9 cellular contexts compared by ENCODE assay signal in genomic region chr6:137872071-137872470, GRCh38. TPM values are rescaled to one million over a fixed set of nuclear protein-coding genes. Genes with fewer than 3 reads are reported as not detected.
DNase-seq lines count a peak whose midpoint lies in the region; ATAC-seq and TF ChIP-seq lines count a peak whose summit lies in the region.
"Had no signal": no experiment of that assay in that cellular context is flagged by ENCODE, and none has a peak within 500 bp of the region (broad histone marks: within the 10 kb centered on the region; RNA-seq: fewer than 3 reads in every experiment).

No MANE protein-coding gene starts in this region.

- no peaks in the 10 kb centered on the region for H3K27me3 Mint-ChIP-seq in T-cell

- peak overlapping the region; percentile 95 to 98 for H3K27ac Mint-ChIP-seq in T-cell
- peak overlapping the region; percentile 93 for H3K27ac Mint-ChIP-seq in stimulated activated effector memory CD8-positive, alpha-beta T cell treated with anti-CD3 and anti-CD28 coated beads, Interleukin-12 subunit alpha, Interleukin-12 subunit beta, amount 100 ng/mL, for 72 hours

- CTCF ChIA-PET in T-cell (lab: Charles Lee) (interaction anchor here (0.6 to 7.9 kb wide), 10 partner anchors 56 to 168 kb away, joined by 3 to 52 read pairs (median 5); no protein-coding TSS in a partner anchor), GM10248 (lab: Yijun Ruan, JAX) (interaction anchor here (0.9 to 9.4 kb wide), 14 partner anchors 7 to 173 kb away, joined by 3 to 138 read pairs (median 7); no protein-coding TSS in a partner anchor)

- TF ChIP-seq CTCF in GM12865 (IDR thresholded peaks at IDR 0.05; ENCODE audit: insufficient read depth, low read depth, low read length, missing control alignments) (no peak), GM10248 (IDR thresholded peaks at IDR 0.05; ENCODE audit: control extremely low read depth, extremely low read depth, low read depth, missing control alignments) (no peak)

- H3K36me3 Mint-ChIP-seq in T-cell, result peaks cover 78% of the 10 kb centered on the region
- peaks cover 100% of the 10 kb centered on the region for H3K36me3 Mint-ChIP-seq in stimulated activated effector memory CD8-positive, alpha-beta T cell treated with anti-CD3 and anti-CD28 coated beads, Interleukin-12 subunit alpha, Interleukin-12 subunit beta, amount 100 ng/mL, for 72 hours

- peak overlapping the region; percentile 81 for H3K4me3 ChIP-seq in GM12865 (ENCODE audit: low read depth, low read length)
- H3K4me3 ChIP-seq: SK-N-MC had no signal

- no peaks in the 10 kb centered on the region for H3K9me3 Mint-ChIP-seq in T-cell
- H3K9me3 Mint-ChIP-seq in stimulated activated effector memory CD8-positive, alpha-beta T cell treated with anti-CD3 and anti-CD28 coated beads, Interleukin-12 subunit alpha, Interleukin-12 subunit beta, amount 100 ng/mL, for 72 hours, result no peaks in the 10 kb centered on the region

- no peak for ATAC-seq in T-cell (replicated peaks in 1 of 4)
- no peak for ATAC-seq in stimulated activated effector memory CD8-positive, alpha-beta T cell treated with anti-CD3 and anti-CD28 coated beads, Interleukin-12 subunit alpha, Interleukin-12 subunit beta, amount 100 ng/mL, for 72 hours
- no peak for ATAC-seq in left lobe of liver
- no peak for ATAC-seq in GM21360 (IDR thresholded peaks at IDR 0.05; ENCODE audit: unreplicated experiment)

- POLR2A ChIA-PET in T-cell (lab: Charles Lee), result interaction anchor here (0.5 to 9.2 kb wide), 20 partner anchors 9 to 640 kb away, joined by 3 to 204 read pairs (median 8); no protein-coding TSS in a partner anchor
- POLR2A ChIA-PET in GM10248 (lab: Yijun Ruan, JAX), result interaction anchor here (2.2 to 3.2 kb wide), 2 partner anchors 9 to 73 kb away, joined by 10 to 14 read pairs; no protein-coding TSS in a partner anchor

- H3K4me3 Mint-ChIP-seq in T-cell, result peak overlapping the region; percentile 92 to 98 (median 96)
- H3K4me3 Mint-ChIP-seq in stimulated activated effector memory CD8-positive, alpha-beta T cell treated with anti-CD3 and anti-CD28 coated beads, Interleukin-12 subunit alpha, Interleukin-12 subunit beta, amount 100 ng/mL, for 72 hours, result peak overlapping the region; percentile 83

- H3K4me1 Mint-ChIP-seq in T-cell, result peaks cover 79 to 82% (median 81%) of the 10 kb centered on the region in 3 donors
- peaks cover 27% of the 10 kb centered on the region for H3K4me1 Mint-ChIP-seq in stimulated activated effector memory CD8-positive, alpha-beta T cell treated with anti-CD3 and anti-CD28 coated beads, Interleukin-12 subunit alpha, Interleukin-12 subunit beta, amount 100 ng/mL, for 72 hours

- DNase-seq in GM12865 (ENCODE audit: low read depth) (no peak), T-cell (peak in 1 of 34 experiments; percentile 17), fibroblast of peridontal ligament (ENCODE audit: extremely low read depth) (peak; percentile 44), left lobe of liver (ENCODE audit: low spot score) (no peak), GM10248 (ENCODE audit: extremely low spot score) (no peak)
- no peak for DNase-seq in stimulated activated effector memory CD8-positive, alpha-beta T cell treated with anti-CD3 and anti-CD28 coated beads, Interleukin-12 subunit alpha, Interleukin-12 subunit beta, amount 100 ng/mL, for 72 hours (ENCODE audit: low spot score in 2 of 2)
- DNase-seq: amygdala had no signal

RNA-seq across cellular contexts. Expression of gene TNFAIP3, which starts 5.0 kb away (rescaled TPM):
- total RNA-seq in T-cell (1,000 to 10,000 TPM in 2 of 5 donors, 100 to 1,000 TPM in 3; 109 to 2,994 (median 145) TPM), left lobe of liver (8.8 TPM)

Comparison
In these comparisons a context has a peak if more than half of its experiments do, and no peak if none do; other contexts are left out.
1. RNA of gene TNFAIP3, which starts 5.0 kb away (total RNA-seq): 109 to 2,994 TPM in T-cell; 8.8 TPM in left lobe of liver (single experiment); every median in the first group is over 10 times any median in the second.